In genomic region chr7:142450206-142450605, GRCh38 we compare ENCODE assay signal across 23 cellular contexts.
DNase-seq lines count a peak whose midpoint lies in the region; ATAC-seq and TF ChIP-seq lines count a peak whose summit lies in the region.
"Had no signal": no experiment of that assay in that cellular context is flagged by ENCODE, and none has a peak within 500 bp of the region (broad histone marks: within the 10 kb centered on the region; RNA-seq: fewer than 3 reads in every experiment).

No MANE protein-coding gene starts in this region.

- no peak overlapping the region for H3K18ac ChIP-seq in trophoblast cell (ENCODE audit: low read length)

- no peak overlapping the region for H2BK5ac ChIP-seq in trophoblast cell (ENCODE audit: low read depth, low read length, poor library complexity)

- WGBS in trophoblast cell (ENCODE audit: extremely low coverage, insufficient coverage, insufficient read length) = no CpG with 5 or more reads among the region's 8 CpGs

- H3K9me3 Mint-ChIP-seq in activated T-cell treated with anti-CD3 and anti-CD28 coated beads, Interleukin-2, amount 50 U/mL, for 72 hours = no peaks in the 10 kb centered on the region
- no peaks in the 10 kb centered on the region for H3K9me3 Mint-ChIP-seq in activated T-helper 1 cell treated with anti-CD3 and anti-CD28 coated beads, Interleukin-12 subunit alpha, Interleukin-12 subunit beta, Interleukin-2, Interleukin-4 antibody, amounts not matched to agents 30 ng/mL and 10 ng/mL and 1 ng/mL, durations not matched to agents 14 hours and 24 hours and 36 hours
- H3K9me3 Mint-ChIP-seq: dendritic cell treated with granulocyte-macrophage colony-stimulating factor and Interleukin-4, amounts not matched to agents 40 ng/mL and 50 ng/mL, for 4 days; natural killer cell treated with Interleukin-12 subunit alpha and Interleukin-12 subunit beta and Interleukin-15 and Interleukin-18, amount 100 ng/mL, for 72 hours had no signal

- no peak overlapping the region for H3K14ac ChIP-seq in trophoblast cell (ENCODE audit: low read length)

- peak overlapping the region; percentile 54 to 61 for H3K4me3 Mint-ChIP-seq in activated T-cell treated with anti-CD3 and anti-CD28 coated beads, Interleukin-2, amount 50 U/mL, for 72 hours
- peak overlapping the region; percentile 59 for H3K4me3 Mint-ChIP-seq in activated T-helper 1 cell treated with anti-CD3 and anti-CD28 coated beads, Interleukin-12 subunit alpha, Interleukin-12 subunit beta, Interleukin-2, Interleukin-4 antibody, amounts not matched to agents 30 ng/mL and 10 ng/mL and 1 ng/mL, durations not matched to agents 14 hours and 24 hours and 36 hours
- H3K4me3 Mint-ChIP-seq: dendritic cell treated with granulocyte-macrophage colony-stimulating factor and Interleukin-4, amounts not matched to agents 40 ng/mL and 50 ng/mL, for 4 days; IgD-negative memory B cell; natural killer cell treated with Interleukin-12 subunit alpha and Interleukin-12 subunit beta and Interleukin-15 and Interleukin-18, amount 100 ng/mL, for 72 hours had no signal

- no peaks in the 10 kb centered on the region for H4K20me1 ChIP-seq in Loucy (ENCODE audit: insufficient read depth, low read length, poor library complexity, severe bottlenecking)

- H3K9me3 ChIP-seq in Loucy (ENCODE audit: insufficient read depth, low read depth, low read length) (no peaks in the 10 kb centered on the region), trophoblast cell (ENCODE audit: insufficient read depth, low read depth, low read length) (no peaks in the 10 kb centered on the region)
- H3K9me3 ChIP-seq: gastrocnemius medialis had no signal

- no peaks in the 10 kb centered on the region for H3K36me3 Mint-ChIP-seq in activated T-cell treated with anti-CD3 and anti-CD28 coated beads, Interleukin-2, amount 50 U/mL, for 72 hours (ENCODE audit: insufficient read depth in 2 of 2)
- H3K36me3 Mint-ChIP-seq in activated T-helper 1 cell treated with anti-CD3 and anti-CD28 coated beads, Interleukin-12 subunit alpha, Interleukin-12 subunit beta, Interleukin-2, Interleukin-4 antibody, amounts not matched to agents 30 ng/mL and 10 ng/mL and 1 ng/mL, durations not matched to agents 14 hours and 24 hours and 36 hours (ENCODE audit: low read depth) = no peaks in the 10 kb centered on the region
- H3K36me3 Mint-ChIP-seq: CD14-positive monocyte; IgD-negative memory B cell; natural killer cell treated with Interleukin-12 subunit alpha and Interleukin-12 subunit beta and Interleukin-15 and Interleukin-18, amount 100 ng/mL, for 72 hours had no signal

- no peak overlapping the region for H4K8ac ChIP-seq in trophoblast cell (ENCODE audit: low read depth, low read length)

- no peak for ATAC-seq in activated T-cell treated with anti-CD3 and anti-CD28 coated beads, Interleukin-2, amount 50 U/mL, for 72 hours (replicated peaks in 1 of 2)
- ATAC-seq: gastrocnemius medialis; left ventricle myocardium superior; natural killer cell treated with Interleukin-12 subunit alpha and Interleukin-12 subunit beta and Interleukin-15 and Interleukin-18, amount 100 ng/mL, for 72 hours had no signal

- no peak overlapping the region for H4K12ac ChIP-seq in trophoblast cell (ENCODE audit: low read depth, low read length)

- H2AFZ ChIP-seq in Loucy (ENCODE audit: low read length) (no peak overlapping the region), trophoblast cell (ENCODE audit: insufficient read depth, low read length, poor library complexity) (no peak overlapping the region)
- H2AFZ ChIP-seq: GM23248 had no signal

- no peak overlapping the region for H4K91ac ChIP-seq in trophoblast cell (ENCODE audit: low read depth, low read length)

- H3K4me1 ChIP-seq in Loucy (ENCODE audit: insufficient read depth, low read length, poor library complexity, severe bottlenecking) = peaks cover 81% of the 10 kb centered on the region
- peaks cover 10 to 11% of the 10 kb centered on the region in 2 experiments for H3K4me1 ChIP-seq in trophoblast cell (ENCODE audit: control insufficient read depth in 1 of 2, insufficient read depth in 2 of 2, low read length in 2 of 2)

- peaks cover 5% of the 10 kb centered on the region for H3K27me3 Mint-ChIP-seq in activated T-cell treated with anti-CD3 and anti-CD28 coated beads, Interleukin-2, amount 50 U/mL, for 72 hours (ENCODE audit: low read depth)
- peaks cover 17% of the 10 kb centered on the region for H3K27me3 Mint-ChIP-seq in activated T-helper 1 cell treated with anti-CD3 and anti-CD28 coated beads, Interleukin-12 subunit alpha, Interleukin-12 subunit beta, Interleukin-2, Interleukin-4 antibody, amounts not matched to agents 30 ng/mL and 10 ng/mL and 1 ng/mL, durations not matched to agents 14 hours and 24 hours and 36 hours (ENCODE audit: insufficient read depth)

- 0 out of 2 replicates have a peak, but pooled peaks cover 6% of the 10 kb centered on the region for H3K79me2 ChIP-seq in Loucy (ENCODE audit: insufficient read depth, low read length)
- no peaks in the 10 kb centered on the region for H3K79me2 ChIP-seq in trophoblast cell (ENCODE audit: control insufficient read depth, insufficient read depth, low read length, poor library complexity)

- intact Hi-C loops in activated T-helper 1 cell treated with anti-CD3 and anti-CD28 coated beads, Interleukin-12 subunit alpha, Interleukin-12 subunit beta, Interleukin-2, Interleukin-4 antibody, amounts not matched to agents 30 ng/mL and 10 ng/mL and 1 ng/mL, durations not matched to agents 14 hours and 24 hours and 36 hours (cut with micrococcal nuclease) = no loop called here

- H3K9ac ChIP-seq in Loucy (ENCODE audit: low read depth, low read length, poor library complexity, severe bottlenecking) (peak overlapping the region; percentile 59), trophoblast cell (ENCODE audit: low read length) (no peak overlapping the region)
- H3K9ac ChIP-seq: GM23248 had no signal

- TF ChIP-seq CTCF in Loucy (conservative IDR thresholded peaks at IDR 0.05; ENCODE audit: low read length) = no peak

- H3K27ac ChIP-seq in trophoblast cell (ENCODE audit: low read depth, low read length) = no peak overlapping the region
- H3K27ac ChIP-seq: gastrocnemius medialis, GM23248, skin epidermis had no signal

- H3K9me2 ChIP-seq in Loucy (replicated peaks; ENCODE audit: low read depth, low read length) = no peaks in the 10 kb centered on the region

- H3K27me3 ChIP-seq in Loucy (ENCODE audit: insufficient read depth, low read length, poor library complexity, severe bottlenecking) (no peaks in the 10 kb centered on the region), trophoblast cell (ENCODE audit: insufficient read depth, low read length) (no peaks in the 10 kb centered on the region)
- H3K27me3 ChIP-seq: gastrocnemius medialis had no signal

- no peaks in the 10 kb centered on the region for H3K79me1 ChIP-seq in trophoblast cell (ENCODE audit: low read length)

- H3K4ac ChIP-seq in trophoblast cell (ENCODE audit: low read depth, low read length) = no peak overlapping the region

- no peak overlapping the region for H3K4me3 ChIP-seq in Loucy (ENCODE audit: low read length, poor library complexity, severe bottlenecking)
- H3K4me3 ChIP-seq in trophoblast cell (ENCODE audit: low read depth, low read length) = no peak overlapping the region
- H3K4me3 ChIP-seq: gastrocnemius medialis, GM23248, skin epidermis had no signal

- DNase-seq in activated T-cell treated with anti-CD3 and anti-CD28 coated beads, Interleukin-2, amount 50 U/mL, for 72 hours = no peak
- DNase-seq in activated T-cell treated with anti-CD3 and anti-CD28 coated beads for 4 hours = no peak
- no peak for DNase-seq in activated T-helper 1 cell treated with anti-CD3 and anti-CD28 coated beads, Interleukin-12 subunit alpha, Interleukin-12 subunit beta, Interleukin-2, Interleukin-4 antibody, amounts not matched to agents 30 ng/mL and 10 ng/mL and 1 ng/mL, durations not matched to agents 14 hours and 24 hours and 36 hours (ENCODE audit: low spot score)
- DNase-seq in trophoblast cell = no peak
- DNase-seq in AG08396 (ENCODE audit: low spot score) = no peak
- DNase-seq in NCI-H2107 treated with DMSO at 0.1 percent for 48 hours (lab: John Stamatoyannopoulos, UW; ENCODE audit: unreplicated experiment) = no peak
- DNase-seq: activated CD4-positive, CD25-positive, alpha-beta regulatory T cell; caudate nucleus; gastrocnemius medialis; GM23248; hypothalamus; left ventricle myocardium superior; midbrain; NCI-H1105 treated with DMSO at 0.1 percent for 48 hours; NCI-H2029; NCI-H345; substantia nigra had no signal

- H2AK5ac ChIP-seq in trophoblast cell (ENCODE audit: low read length) = no peak overlapping the region

- H2BK120ac ChIP-seq in trophoblast cell (ENCODE audit: insufficient read depth, low read length, poor library complexity) = peak overlapping the region; percentile 68

- H3F3A ChIP-seq in Loucy (ENCODE audit: low read depth) = no peaks in the 10 kb centered on the region

- peak overlapping the region; percentile 66 for H3K27ac Mint-ChIP-seq in activated T-cell treated with anti-CD3 and anti-CD28 coated beads, Interleukin-2, amount 50 U/mL, for 72 hours
- H3K27ac Mint-ChIP-seq in activated T-helper 1 cell treated with anti-CD3 and anti-CD28 coated beads, Interleukin-12 subunit alpha, Interleukin-12 subunit beta, Interleukin-2, Interleukin-4 antibody, amounts not matched to agents 30 ng/mL and 10 ng/mL and 1 ng/mL, durations not matched to agents 14 hours and 24 hours and 36 hours = no peak overlapping the region
- H3K27ac Mint-ChIP-seq: CD14-positive monocyte; dendritic cell treated with granulocyte-macrophage colony-stimulating factor and Interleukin-4, amounts not matched to agents 40 ng/mL and 50 ng/mL, for 4 days; IgD-negative memory B cell; natural killer cell treated with Interleukin-12 subunit alpha and Interleukin-12 subunit beta and Interleukin-15 and Interleukin-18, amount 100 ng/mL, for 72 hours had no signal

- peaks cover 27% of the 10 kb centered on the region for H3K4me1 Mint-ChIP-seq in activated T-cell treated with anti-CD3 and anti-CD28 coated beads, Interleukin-2, amount 50 U/mL, for 72 hours (ENCODE audit: low read depth)
- peaks cover 20% of the 10 kb centered on the region for H3K4me1 Mint-ChIP-seq in activated T-helper 1 cell treated with anti-CD3 and anti-CD28 coated beads, Interleukin-12 subunit alpha, Interleukin-12 subunit beta, Interleukin-2, Interleukin-4 antibody, amounts not matched to agents 30 ng/mL and 10 ng/mL and 1 ng/mL, durations not matched to agents 14 hours and 24 hours and 36 hours (ENCODE audit: low read depth)
- H3K4me1 Mint-ChIP-seq: IgD-negative memory B cell had no signal

- H3K4me2 ChIP-seq in Loucy (ENCODE audit: low read depth, low read length, poor library complexity, severe bottlenecking) (no peak overlapping the region), trophoblast cell (ENCODE audit: low read length) (no peak overlapping the region)

- no peak overlapping the region for H2BK12ac ChIP-seq in trophoblast cell (ENCODE audit: low read length)

- H3K36me3 ChIP-seq in Loucy (ENCODE audit: insufficient read depth, low read length) = no peaks in the 10 kb centered on the region
- H3K36me3 ChIP-seq in trophoblast cell (ENCODE audit: control insufficient read depth in 1 of 2, insufficient read depth in 2 of 2, low read length in 2 of 2) = no peaks in the 10 kb centered on the region
- H3K36me3 ChIP-seq: gastrocnemius medialis had no signal

- H3K23ac ChIP-seq in trophoblast cell (ENCODE audit: low read length) = no peak overlapping the region
